In the genomic region with DNA sequence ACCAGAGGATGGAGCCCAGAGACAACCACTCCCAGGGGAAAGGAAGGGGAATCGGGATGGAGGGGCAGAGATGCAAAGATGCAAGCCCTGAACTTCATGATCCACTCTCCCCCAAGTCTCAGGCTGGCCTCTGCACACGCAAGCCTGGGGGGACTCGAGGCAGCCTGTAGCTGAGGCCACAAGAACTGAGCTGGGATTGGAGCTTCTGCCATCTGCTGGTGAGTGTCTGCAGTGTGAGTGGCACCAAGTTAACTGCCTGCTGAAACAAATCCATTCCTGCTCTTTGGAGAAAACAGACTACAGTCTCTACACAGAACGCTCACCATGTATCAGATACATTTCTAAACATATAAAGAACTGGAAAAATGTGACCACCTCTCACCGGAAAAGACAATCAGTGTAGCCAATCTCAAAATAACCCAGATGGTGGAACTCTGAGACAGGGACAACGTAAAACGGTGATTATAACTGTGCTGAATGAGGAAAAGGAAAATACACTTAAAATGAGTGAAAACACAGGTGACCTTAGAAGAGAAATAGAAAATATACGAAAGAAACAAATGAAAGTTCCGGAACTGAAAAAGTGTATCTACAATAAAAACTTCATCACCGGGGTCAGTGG, we compare ENCODE assay signal across 8 cellular contexts.
DNase-seq lines count a peak whose midpoint lies in the region; ATAC-seq and TF ChIP-seq lines count a peak whose summit lies in the region.

No MANE protein-coding gene starts in this region.

- in situ Hi-C loops in HAP-1 (cut with MboI; ENCODE audit: low sequenced_read_pairs), result no loop called here
- in situ Hi-C loops in Panc1 (cut with HindIII; ENCODE audit: low pct_unique_long_range_greater_than_20kb, low sequenced_read_pairs), result no loop called here

- no TSS peak for BruUV-seq in Panc1 (replicated peaks; lab: Mats Ljungman, UMichigan)

- H3K9me3 Mint-ChIP-seq in CD4-positive, alpha-beta T cell, result peaks cover 10% of the 10 kb centered on the region
- H3K9me3 Mint-ChIP-seq in activated naive CD8-positive, alpha-beta T cell treated with anti-CD3 and anti-CD28 coated beads for 36 hours, result peaks cover 13% of the 10 kb centered on the region

- peaks cover 33% of the 10 kb centered on the region for H3K4me1 Mint-ChIP-seq in CD4-positive, alpha-beta T cell (ENCODE audit: low read depth)
- peaks cover 23% of the 10 kb centered on the region for H3K4me1 Mint-ChIP-seq in activated naive CD8-positive, alpha-beta T cell treated with anti-CD3 and anti-CD28 coated beads for 36 hours

- H3K27me3 ChIP-seq in CD4-positive, alpha-beta T cell (ENCODE audit: control insufficient read depth, insufficient read depth, low read length), result no peaks in the 10 kb centered on the region
- H3K27me3 ChIP-seq in HAP-1 (ENCODE audit: low read depth) (no peaks in the 10 kb centered on the region), Panc1 (ENCODE audit: control insufficient read depth, insufficient read depth, low read length) (no peaks in the 10 kb centered on the region)

- CTCF ChIA-PET in CD4-positive, alpha-beta T cell (lab: Charles Lee), result interaction anchor here (0.6 to 2.7 kb wide), 14 partner anchors 10 to 345 kb away, joined by 3 to 30 read pairs (median 4); no protein-coding TSS in a partner anchor
- CTCF ChIA-PET in Panc1 (lab: Charles Lee), result interaction anchor here (0.5 to 1.6 kb wide), 8 partner anchors 16 to 293 kb away, joined by 3 to 7 read pairs (median 4); no protein-coding TSS in a partner anchor

- H3K36me3 Mint-ChIP-seq in CD4-positive, alpha-beta T cell (ENCODE audit: low read depth), result peaks cover 88% of the 10 kb centered on the region
- peaks cover 55% of the 10 kb centered on the region for H3K36me3 Mint-ChIP-seq in activated naive CD8-positive, alpha-beta T cell treated with anti-CD3 and anti-CD28 coated beads for 36 hours

- intact Hi-C loops in CD4-positive, alpha-beta T cell (cut with DNase I, micrococcal nuclease), result loop anchor here (1.0 to 5.0 kb wide), 2 partner anchors 139 to 189 kb away; a partner anchor contains a TSS
- intact Hi-C loops in Panc1 (cut with micrococcal nuclease; ENCODE audit: unreplicated experiment) (loop anchor here (2.0 kb wide), 1 partner anchor 140 kb away; no protein-coding TSS in a partner anchor), Right ventricle myocardium superior (cut with DNase I) (no loop called here)

- H3K36me3 ChIP-seq in HAP-1 (replicated peaks), result peaks cover 44% of the 10 kb centered on the region
- H3K36me3 ChIP-seq in Panc1 (ENCODE audit: control insufficient read depth, insufficient read depth, low read length), result no peaks in the 10 kb centered on the region; the same call in none of the 2 replicates

- no peaks in the 10 kb centered on the region for H3K4me1 ChIP-seq in HAP-1
- no peaks in the 10 kb centered on the region; the same call in 1 of the 2 replicates for H3K4me1 ChIP-seq in Panc1 (ENCODE audit: control insufficient read depth, insufficient read depth, low read length)

- H3K27me3 Mint-ChIP-seq in CD4-positive, alpha-beta T cell, result no peaks in the 10 kb centered on the region
- H3K27me3 Mint-ChIP-seq in activated naive CD8-positive, alpha-beta T cell treated with anti-CD3 and anti-CD28 coated beads for 36 hours, result no peaks in the 10 kb centered on the region

- H3K4me3 ChIP-seq in HAP-1, result no peak overlapping the region
- H3K4me3 ChIP-seq in Panc1 (ENCODE audit: low read depth in 2 of 2, low read length in 2 of 2), result no peak overlapping the region

- peaks cover 13% of the 10 kb centered on the region for H3K9me3 ChIP-seq in CD4-positive, alpha-beta T cell (ENCODE audit: control insufficient read depth, low read length)
- H3K9me3 ChIP-seq in HAP-1, result no peaks in the 10 kb centered on the region
- H3K9me3 ChIP-seq in Panc1 (ENCODE audit: control insufficient read depth, insufficient read depth, low read depth, low read length), result peaks cover 13% of the 10 kb centered on the region; the same call in 1 of the 2 replicates

- no peak overlapping the region for H3K27ac ChIP-seq in CD4-positive, alpha-beta T cell (ENCODE audit: low read depth, low read length)
- H3K27ac ChIP-seq in Panc1 (ENCODE audit: low read length), result no peak overlapping the region

- POLR2A ChIA-PET in CD4-positive, alpha-beta T cell (lab: Charles Lee), result interaction anchor here (0.6 to 2.5 kb wide), 13 partner anchors 11 to 139 kb away, joined by 3 to 45 read pairs (median 4); a partner anchor contains a TSS
- POLR2A ChIA-PET in Panc1 (lab: Charles Lee), result no interaction called here

- peak overlapping the region; percentile 55 for H3K27ac Mint-ChIP-seq in CD4-positive, alpha-beta T cell
- H3K27ac Mint-ChIP-seq in activated naive CD8-positive, alpha-beta T cell treated with anti-CD3 and anti-CD28 coated beads for 36 hours, result no peak overlapping the region

- DNase-seq in CD4-positive, alpha-beta T cell, result peak in 8 of 10 experiments; percentile 45 to 60 (median 54)
- DNase-seq in HAP-1 (ENCODE audit: low spot score in 2 of 2) (peak; percentile 25 to 66), Panc1 (ENCODE audit: low read depth, low spot score) (peak; percentile 27), Right ventricle myocardium superior (peak; percentile 53), pulmonary artery endothelial cell (ENCODE audit: low read depth, low spot score) (peak; percentile 43), cerebellar nuclear complex (lab: John Stamatoyannopoulos, UW) (no peak), OCI-M2 (lab: John Stamatoyannopoulos, UW; ENCODE audit: unreplicated experiment) (no peak)
- peak; percentile 47 for DNase-seq in activated naive CD8-positive, alpha-beta T cell treated with anti-CD3 and anti-CD28 coated beads for 36 hours

- TF ChIP-seq CTCF in CD4-positive, alpha-beta T cell (IDR thresholded peaks at IDR 0.05), result peak; percentile 62
- TF ChIP-seq CTCF in Panc1 (IDR thresholded peaks at IDR 0.05), result peak; percentile 80

- peak; percentile 55 for ATAC-seq in CD4-positive, alpha-beta T cell (ENCODE audit: poor library complexity)
- ATAC-seq in Panc1, result peak; percentile 80
- ATAC-seq in Right ventricle myocardium superior (ENCODE audit: poor library complexity), result no peak

- no peak overlapping the region for H3K4me3 Mint-ChIP-seq in CD4-positive, alpha-beta T cell
- no peak overlapping the region for H3K4me3 Mint-ChIP-seq in activated naive CD8-positive, alpha-beta T cell treated with anti-CD3 and anti-CD28 coated beads for 36 hours

Comparison
In these comparisons a context has a peak if more than half of its experiments do, and no peak if none do; other contexts are left out.
1. DNase-seq: peak in CD4-positive, alpha-beta T cell (8 of 10), HAP-1 (2 of 2), Panc1 (single experiment), activated naive CD8-positive, alpha-beta T cell treated with anti-CD3 and anti-CD28 coated beads for 36 hours (single experiment), Right ventricle myocardium superior (single experiment) and pulmonary artery endothelial cell (single experiment); none in cerebellar nuclear complex (0 of 2) and OCI-M2 (single experiment).